Comparison of ENCODE assay signal across 8 cellular contexts in the genomic region with DNA sequence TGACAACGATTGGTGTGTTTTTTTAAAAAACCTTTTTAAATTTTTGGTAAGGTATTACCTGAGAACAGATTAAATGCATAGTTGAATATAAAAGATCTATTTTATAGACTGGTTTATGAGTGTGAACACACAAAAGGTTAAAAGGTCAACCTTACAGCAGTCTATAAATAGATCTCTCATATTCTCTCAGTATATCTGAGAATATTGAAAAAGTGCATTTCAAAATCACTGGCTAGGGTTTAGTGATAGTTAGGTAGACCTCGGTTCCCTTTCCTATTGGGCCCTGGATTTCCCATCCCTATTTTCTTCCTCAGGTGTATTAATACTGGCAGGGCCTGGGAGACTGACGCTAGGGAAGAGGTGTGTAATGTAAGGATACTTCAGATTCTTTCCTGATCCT. TPM values are rescaled to one million over a fixed set of nuclear protein-coding genes. Genes with fewer than 3 reads are reported as not detected.
DNase-seq lines count a peak whose midpoint lies in the region; ATAC-seq and TF ChIP-seq lines count a peak whose summit lies in the region.

No MANE protein-coding gene starts in this region.

- no peaks in the 10 kb centered on the region for H3K9me3 Mint-ChIP-seq in WTC11
- no peaks in the 10 kb centered on the region for H3K9me3 Mint-ChIP-seq in stimulated activated naive B cell treated with anti-CD40 and anti-IgM and Interleukin-4, amounts not matched to agents 10 μg/mL and 1 μg/mL and 100 μg/mL, for 72 hours

- peaks cover 16 to 25% of the 10 kb centered on the region in 2 experiments for H3K36me3 ChIP-seq in SK-N-SH (replicated peaks in 1 of 2; ENCODE audit: control insufficient read depth in 1 of 2, insufficient read depth in 2 of 2, low read length in 1 of 2)

- peak overlapping the region; percentile 61 for H3K4me2 ChIP-seq in SK-N-SH

- H3K79me2 ChIP-seq in SK-N-SH (ENCODE audit: insufficient read depth): peaks cover 31% of the 10 kb centered on the region

- H3F3A ChIP-seq in SK-N-SH (replicated peaks; ENCODE audit: insufficient read depth): peaks cover 5% of the 10 kb centered on the region

- TF ChIP-seq CTCF in SK-N-SH (IDR thresholded peaks at IDR 0.05): no peak
- TF ChIP-seq CTCF in WTC11 (IDR thresholded peaks at IDR 0.05): no peak

- peak overlapping the region; percentile 84 for H3K4me3 Mint-ChIP-seq in WTC11
- peak overlapping the region; percentile 83 to 85 for H3K4me3 Mint-ChIP-seq in stimulated activated naive B cell treated with anti-CD40 and anti-IgM and Interleukin-4, amounts not matched to agents 10 μg/mL and 1 μg/mL and 100 μg/mL, for 72 hours

- WGBS in SK-N-SH (ENCODE audit: low lambda C conversion rate): 64% methylated on average over 3 of the region's 3 CpGs

- H3K4me1 Mint-ChIP-seq in WTC11: peaks cover 31% of the 10 kb centered on the region
- H3K4me1 Mint-ChIP-seq in stimulated activated naive B cell treated with anti-CD40 and anti-IgM and Interleukin-4, amounts not matched to agents 10 μg/mL and 1 μg/mL and 100 μg/mL, for 72 hours: peaks cover 16 to 30% of the 10 kb centered on the region in 2 donors

- peaks cover 9% of the 10 kb centered on the region for H3K27me3 Mint-ChIP-seq in WTC11 (ENCODE audit: low read depth)
- no peaks in the 10 kb centered on the region for H3K27me3 Mint-ChIP-seq in stimulated activated naive B cell treated with anti-CD40 and anti-IgM and Interleukin-4, amounts not matched to agents 10 μg/mL and 1 μg/mL and 100 μg/mL, for 72 hours

- peak overlapping the region; percentile 69 to 85; a peak in 3 of 4 replicates for H3K27ac ChIP-seq in SK-N-SH (ENCODE audit: low read depth in 2 of 2, low read length in 1 of 2)

- no peaks in the 10 kb centered on the region for H3K9me2 ChIP-seq in SK-N-SH

- H3K27ac Mint-ChIP-seq in WTC11: peak overlapping the region; percentile 86
- H3K27ac Mint-ChIP-seq in stimulated activated naive B cell treated with anti-CD40 and anti-IgM and Interleukin-4, amounts not matched to agents 10 μg/mL and 1 μg/mL and 100 μg/mL, for 72 hours: peak overlapping the region; percentile 89

- peaks cover 25% of the 10 kb centered on the region for H4K20me1 ChIP-seq in SK-N-SH (ENCODE audit: insufficient read depth)

- CTCF ChIA-PET in SK-N-SH (lab: Yijun Ruan, JAX) (interaction anchor here (0.6 to 1.2 kb wide), 4 partner anchors 23 to 252 kb away, joined by 3 to 5 read pairs (median 3); no protein-coding TSS in a partner anchor), WTC11 (lab: Charles Lee) (interaction anchor here (0.6 to 1.4 kb wide), 2 partner anchors 134 to 227 kb away, joined by 3 to 4 read pairs; a partner anchor contains a TSS)

- no peaks in the 10 kb centered on the region for H3K27me3 ChIP-seq in SK-N-SH (ENCODE audit: insufficient read depth)

- TF ChIP-seq EP300 in SK-N-SH (IDR thresholded peaks at IDR 0.05; ENCODE audit: borderline replicate concordance in 1 of 2, low read depth in 1 of 2, low read length in 1 of 2): no peak

- peaks cover 11% of the 10 kb centered on the region for H3K36me3 Mint-ChIP-seq in WTC11
- peaks cover 12 to 15% of the 10 kb centered on the region in 2 donors for H3K36me3 Mint-ChIP-seq in stimulated activated naive B cell treated with anti-CD40 and anti-IgM and Interleukin-4, amounts not matched to agents 10 μg/mL and 1 μg/mL and 100 μg/mL, for 72 hours

- H3K4me1 ChIP-seq in SK-N-SH (ENCODE audit: control insufficient read depth in 1 of 2, insufficient read depth in 2 of 2, low read depth in 1 of 2, low read length in 1 of 2): peaks cover 18 to 21% of the 10 kb centered on the region in 2 experiments; a peak in 3 of 4 replicates

- POLR2A ChIA-PET in SK-N-SH (lab: Yijun Ruan, JAX) (interaction anchor here (1.0 to 1.2 kb wide), 2 partner anchors 11 to 43 kb away, joined by 3 read pairs; a partner anchor contains a TSS), WTC11 (lab: Charles Lee) (interaction anchor here (0.5 to 1.8 kb wide), 5 partner anchors 10 to 134 kb away, joined by 3 to 7 read pairs (median 3); a partner anchor contains a TSS)

- H3K9ac ChIP-seq in SK-N-SH: peak overlapping the region; percentile 22; the same call in 1 of the 2 replicates

- ATAC-seq in SK-N-SH treated with all-trans-retinoic acid at 6 μM for 48 hours: no peak
- peak; percentile 14 for ATAC-seq in WTC11
- no peak for ATAC-seq in stimulated activated naive B cell treated with anti-CD40 and anti-IgM and Interleukin-4, amounts not matched to agents 10 μg/mL and 1 μg/mL and 100 μg/mL, for 72 hours (replicated peaks)

- DNase-seq in SK-N-SH (no peak), WTC11 (ENCODE audit: low spot score) (no peak), hepatic stellate cell (ENCODE audit: low spot score) (peak; percentile 6), DMS 273 (lab: John Stamatoyannopoulos, UW; ENCODE audit: unreplicated experiment) (no peak), glomerular visceral epithelial cell (ENCODE audit: extremely low spot score) (no peak)
- DNase-seq in stimulated activated naive B cell treated with anti-CD40 and anti-IgM and Interleukin-4, amounts not matched to agents 10 μg/mL and 1 μg/mL and 100 μg/mL, for 72 hours: no peak
- no peak for DNase-seq in effector CD4-positive, alpha-beta T cell

- H3K9me3 ChIP-seq in SK-N-SH: no peaks in the 10 kb centered on the region

- TF ChIP-seq RAD21 in SK-N-SH (IDR thresholded peaks at IDR 0.05; ENCODE audit: low read length): no peak

- H2AFZ ChIP-seq in SK-N-SH (ENCODE audit: low read depth): peak overlapping the region; percentile 88

- H3K4me3 ChIP-seq in SK-N-SH (ENCODE audit: low read depth in 2 of 2, low read length in 1 of 2): peak overlapping the region; percentile 60 to 63

TF ChIP-seq in SK-N-SH, 30 proteins besides CTCF, POLR2A, EP300 and RAD21:
- TF ChIP-seq, protein P1, sequence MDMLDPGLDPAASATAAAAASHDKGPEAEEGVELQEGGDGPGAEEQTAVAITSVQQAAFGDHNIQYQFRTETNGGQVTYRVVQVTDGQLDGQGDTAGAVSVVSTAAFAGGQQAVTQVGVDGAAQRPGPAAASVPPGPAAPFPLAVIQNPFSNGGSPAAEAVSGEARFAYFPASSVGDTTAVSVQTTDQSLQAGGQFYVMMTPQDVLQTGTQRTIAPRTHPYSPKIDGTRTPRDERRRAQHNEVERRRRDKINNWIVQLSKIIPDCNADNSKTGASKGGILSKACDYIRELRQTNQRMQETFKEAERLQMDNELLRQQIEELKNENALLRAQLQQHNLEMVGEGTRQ (IDR thresholded peaks at IDR 0.05; ENCODE audit: borderline replicate concordance, low read depth, low read length): no peak
- TF ChIP-seq POLR2AphosphoS5 (IDR thresholded peaks at IDR 0.05; ENCODE audit: low read depth, low read length) (no peak), MXI1 (IDR thresholded peaks at IDR 0.05; ENCODE audit: low read depth, low read length) (no peak), RXRA (IDR thresholded peaks at IDR 0.05; ENCODE audit: borderline replicate concordance, low read depth) (no peak)

TF ChIP-seq in SK-N-SH treated with all-trans-retinoic acid at 6 μM for 48 hours, 23 proteins besides CTCF, POLR2A, EP300 and RAD21 (continues in another document):
- TF ChIP-seq SNAI2 (CRISPR knock-in tag; IDR thresholded peaks at IDR 0.05) (no peak), TCF4 (CRISPR knock-in tag; IDR thresholded peaks at IDR 0.05; ENCODE audit: borderline replicate concordance) (no peak), ZFP3 (CRISPR knock-in tag; IDR thresholded peaks at IDR 0.05) (no peak), ESRRG (CRISPR knock-in tag; IDR thresholded peaks at IDR 0.05) (no peak), PPARA (CRISPR knock-in tag; IDR thresholded peaks at IDR 0.05; ENCODE audit: borderline replicate concordance) (no peak), OSR1 (CRISPR knock-in tag; IDR thresholded peaks at IDR 0.05) (no peak), GLIS3 (CRISPR knock-in tag; IDR thresholded peaks at IDR 0.05) (no peak)

TF ChIP-seq in WTC11, 78 proteins besides CTCF, POLR2A, EP300 and RAD21:
- TF ChIP-seq TCF7 (CRISPR knock-in tag; IDR thresholded peaks at IDR 0.05; ENCODE audit: low read depth): no peak
- no peak for TF ChIP-seq ZNF263 (CRISPR knock-in tag; IDR thresholded peaks at IDR 0.05; ENCODE audit: low read depth)
- TF ChIP-seq, protein P2, sequence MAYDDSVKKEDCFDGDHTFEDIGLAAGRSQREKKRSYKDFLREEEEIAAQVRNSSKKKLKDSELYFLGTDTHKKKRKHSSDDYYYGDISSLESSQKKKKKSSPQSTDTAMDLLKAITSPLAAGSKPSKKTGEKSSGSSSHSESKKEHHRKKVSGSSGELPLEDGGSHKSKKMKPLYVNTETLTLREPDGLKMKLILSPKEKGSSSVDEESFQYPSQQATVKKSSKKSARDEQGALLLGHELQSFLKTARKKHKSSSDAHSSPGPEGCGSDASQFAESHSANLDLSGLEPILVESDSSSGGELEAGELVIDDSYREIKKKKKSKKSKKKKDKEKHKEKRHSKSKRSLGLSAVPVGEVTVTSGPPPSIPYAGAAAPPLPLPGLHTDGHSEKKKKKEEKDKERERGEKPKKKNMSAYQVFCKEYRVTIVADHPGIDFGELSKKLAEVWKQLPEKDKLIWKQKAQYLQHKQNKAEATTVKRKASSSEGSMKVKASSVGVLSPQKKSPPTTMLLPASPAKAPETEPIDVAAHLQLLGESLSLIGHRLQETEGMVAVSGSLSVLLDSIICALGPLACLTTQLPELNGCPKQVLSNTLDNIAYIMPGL (CRISPR knock-in tag; IDR thresholded peaks at IDR 0.05): 0 out of 2 replicates have a peak, but pooled peaks have one; percentile 1
- no peak for TF ChIP-seq MYBL2 (CRISPR knock-in tag; IDR thresholded peaks at IDR 0.05)
- TF ChIP-seq NR1H2 (CRISPR knock-in tag; IDR thresholded peaks at IDR 0.05): no peak

RNA-seq across cellular contexts. Expression of a gene that starts 0.7 kb away (rescaled TPM):
- 8.5 and 11.1 TPM in 2 replicates for polyA plus RNA-seq in SK-N-SH (2012; rRNA removed)
- 9.4 and 9.8 TPM in 2 replicates for polyA plus RNA-seq in SK-N-SH (2012; cell fraction: cytosol; rRNA removed)
- 17.4 and 24.1 TPM in 2 replicates for polyA plus RNA-seq in SK-N-SH (2012; cell fraction: nucleus; rRNA removed)
- total RNA-seq in WTC11 (2021): 44.4 to 55.4 TPM (median 45.6 TPM) in 3 replicates

RNA-seq across cellular contexts. Expression of a gene that starts 42.8 kb away (rescaled TPM):
- 3.0 and 3.2 TPM in 2 replicates for polyA plus RNA-seq in SK-N-SH (2012; rRNA removed)
- polyA plus RNA-seq in SK-N-SH (2012; cell fraction: cytosol; rRNA removed): 4.4 and 7.3 TPM in 2 replicates
- polyA plus RNA-seq in SK-N-SH (2012; cell fraction: nucleus; rRNA removed): 1.5 and 2.7 TPM in 2 replicates
- 17.2 to 20.6 TPM (median 17.6 TPM) in 3 replicates for total RNA-seq in WTC11 (2021)
